Comparison of ENCODE assay signal across 18 cellular contexts in the genomic region with DNA sequence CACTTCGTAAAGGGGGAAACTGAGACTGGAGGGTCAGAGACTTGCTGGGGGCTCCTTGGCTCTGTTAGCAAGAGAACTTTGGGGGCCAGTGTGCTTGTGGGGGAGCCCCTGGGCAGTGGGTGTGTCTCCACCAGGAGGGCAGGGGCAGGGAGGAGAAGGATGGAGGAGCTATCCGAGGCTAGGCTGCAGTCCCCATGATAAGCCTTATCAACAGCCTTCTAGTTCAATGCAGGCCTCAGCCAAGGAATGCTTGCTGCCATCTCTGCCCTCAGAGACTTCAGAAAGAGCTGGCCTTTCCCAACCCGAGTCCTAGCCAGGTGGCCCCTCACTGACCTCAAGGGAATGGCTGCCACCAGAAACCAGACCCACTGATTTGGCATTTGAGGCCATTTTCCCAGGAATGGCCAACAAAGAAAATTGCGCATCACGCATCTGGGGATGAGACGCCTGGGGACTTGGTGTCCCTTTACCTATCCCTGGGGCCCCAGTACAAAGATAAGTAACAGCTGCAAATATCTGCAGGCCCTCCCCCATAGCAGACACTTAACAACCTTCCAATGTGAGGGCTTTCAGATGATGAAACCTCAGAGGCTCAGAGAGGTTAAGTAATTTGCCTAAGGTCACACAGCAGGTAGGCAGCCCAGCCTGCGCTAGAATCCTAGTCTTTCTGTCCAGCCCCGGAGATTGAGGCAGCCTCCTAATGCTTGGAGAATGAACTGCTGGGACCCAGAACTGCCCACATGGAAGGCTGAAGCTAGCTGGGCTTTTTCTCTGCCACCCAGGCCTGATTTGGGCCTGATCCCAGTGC. TPM values are rescaled to one million over a fixed set of nuclear protein-coding genes. Genes with fewer than 3 reads are reported as not detected.
DNase-seq lines count a peak whose midpoint lies in the region; ATAC-seq, FAIRE-seq and TF ChIP-seq lines count a peak whose summit lies in the region.
"Had no signal": no experiment of that assay in that cellular context is flagged by ENCODE, and none has a peak within 500 bp of the region (broad histone marks: within the 10 kb centered on the region; RNA-seq: fewer than 3 reads in every experiment).

No MANE protein-coding gene starts in this region.

- H3K4me3 ChIP-seq in SK-N-SH (ENCODE audit: low read depth in 2 of 2, low read length in 1 of 2) (no peak overlapping the region), endothelial cell of umbilical vein (replicated peaks in 1 of 3; ENCODE audit: insufficient read depth in 1 of 3, low read depth in 1 of 3, low read length in 3 of 3) (peak overlapping the region in 1 of 3 experiments; percentile 1), lower lobe of right lung (peak overlapping the region; percentile 31), upper lobe of right lung (peak overlapping the region; percentile 16)
- H3K4me3 ChIP-seq: BLaER1, breast epithelium, ovary, SJSA1 had no signal

- no peak for TF ChIP-seq POLR2A in endothelial cell of umbilical vein (IDR thresholded peaks at IDR 0.05; ENCODE audit: low read depth, low read length)

- ATAC-seq in SK-N-SH treated with all-trans-retinoic acid at 6 μM for 48 hours (no peak), lower lobe of right lung (no peak), upper lobe of right lung (no peak), HG03378 (IDR thresholded peaks at IDR 0.05; ENCODE audit: unreplicated experiment) (no peak)

- no peak for TF ChIP-seq EP300 in SK-N-SH (IDR thresholded peaks at IDR 0.05; ENCODE audit: borderline replicate concordance in 1 of 2, low read depth in 1 of 2, low read length in 1 of 2)

- POLR2A ChIA-PET in SK-N-SH (lab: Yijun Ruan, JAX) (no interaction called here), endothelial cell of umbilical vein (lab: Charles Lee) (interaction anchor here (2.0 kb wide), 1 partner anchor 16 kb away, joined by 7 read pairs; no protein-coding TSS in a partner anchor)

- TF ChIP-seq CTCF in SK-N-SH (IDR thresholded peaks at IDR 0.05), result no peak
- TF ChIP-seq CTCF in endothelial cell of umbilical vein (IDR thresholded peaks at IDR 0.05; ENCODE audit: extremely low read depth in 1 of 2, insufficient read depth in 1 of 2, low read depth in 1 of 2, low read length in 2 of 2), result no peak
- no peak for TF ChIP-seq CTCF in lower lobe of right lung (IDR thresholded peaks at IDR 0.05)
- no peak for TF ChIP-seq CTCF in upper lobe of right lung (IDR thresholded peaks at IDR 0.05)

- H3K36me3 ChIP-seq in SK-N-SH (replicated peaks in 1 of 2; ENCODE audit: control insufficient read depth in 1 of 2, insufficient read depth in 2 of 2, low read length in 1 of 2), result peaks cover 37 to 42% of the 10 kb centered on the region in 2 experiments
- peaks cover 27 to 45% of the 10 kb centered on the region in 2 experiments for H3K36me3 ChIP-seq in endothelial cell of umbilical vein (ENCODE audit: control insufficient read depth in 2 of 2, extremely low read depth in 1 of 2, insufficient read depth in 2 of 2, low read length in 2 of 2)
- peaks cover 56% of the 10 kb centered on the region for H3K36me3 ChIP-seq in lower lobe of right lung
- H3K36me3 ChIP-seq in upper lobe of right lung, result peaks cover 54% of the 10 kb centered on the region
- H3K36me3 ChIP-seq: BLaER1, breast epithelium, ovary had no signal

- H3K9me1 ChIP-seq in endothelial cell of umbilical vein (replicated peaks; ENCODE audit: control insufficient read depth, extremely low read depth, insufficient read depth, low read length), result no peaks in the 10 kb centered on the region

- BruUV-seq in endothelial cell of umbilical vein (replicated peaks; lab: Mats Ljungman, UMichigan), result no TSS peak

- H3K27ac ChIP-seq in SK-N-SH (ENCODE audit: low read depth in 2 of 2, low read length in 1 of 2) (peak overlapping the region; percentile 30 to 40; a peak in 3 of 4 replicates), endothelial cell of umbilical vein (ENCODE audit: insufficient read depth, low read depth, low read length) (peak overlapping the region; percentile 96), lower lobe of right lung (peak overlapping the region; percentile 80), upper lobe of right lung (peak overlapping the region; percentile 78)
- H3K27ac ChIP-seq: 22Rv1, BLaER1, breast epithelium, ovary, SJSA1 had no signal

- CTCF ChIA-PET in SK-N-SH (lab: Yijun Ruan, JAX) (interaction anchor here (0.9 to 4.2 kb wide), 8 partner anchors 8 to 596 kb away, joined by 3 to 20 read pairs (median 4); no protein-coding TSS in a partner anchor), endothelial cell of umbilical vein (lab: Charles Lee) (interaction anchor here (1.4 to 4.5 kb wide), 8 partner anchors 8 to 596 kb away, joined by 4 to 24 read pairs (median 14); no protein-coding TSS in a partner anchor)

- H3K4me2 ChIP-seq in SK-N-SH (peak overlapping the region; percentile 17; the same call in 1 of the 2 replicates), endothelial cell of umbilical vein (ENCODE audit: insufficient read depth, low read length) (peak overlapping the region; percentile 32)
- H3K4me2 ChIP-seq: BLaER1 had no signal

- H3K9ac ChIP-seq in SK-N-SH, result no peak overlapping the region
- H3K9ac ChIP-seq in endothelial cell of umbilical vein (replicated peaks; ENCODE audit: extremely low read depth, insufficient read depth, low read length), result peak overlapping the region; percentile 70
- H3K9ac ChIP-seq: BLaER1 had no signal

- H3K9me2 ChIP-seq in SK-N-SH, result no peaks in the 10 kb centered on the region

- peaks cover 56% of the 10 kb centered on the region for H3F3A ChIP-seq in SK-N-SH (replicated peaks; ENCODE audit: insufficient read depth)

- intact Hi-C loops in endothelial cell of umbilical vein (cut with micrococcal nuclease) (loop anchor here (1.0 to 2.0 kb wide), 2 partner anchors 8 to 75 kb away; no protein-coding TSS in a partner anchor), lower lobe of right lung (cut with DNase I) (loop anchor here (10.0 kb wide), 1 partner anchor 85 kb away; no protein-coding TSS in a partner anchor), upper lobe of right lung (cut with DNase I) (loop anchor here (5.0 kb wide), 1 partner anchor 83 kb away; no protein-coding TSS in a partner anchor)

- dilution Hi-C loops in endothelial cell of umbilical vein (cut with MboI; ENCODE audit: extremely low pct_ligation_motif_present, low sequenced_read_pairs), result no loop called here

- H3K4me1 ChIP-seq in SK-N-SH (ENCODE audit: control insufficient read depth in 1 of 2, insufficient read depth in 2 of 2, low read depth in 1 of 2, low read length in 1 of 2) (peaks cover 30 to 37% of the 10 kb centered on the region in 2 experiments; a peak in 2 of 4 replicates), endothelial cell of umbilical vein (ENCODE audit: control insufficient read depth, extremely low read depth, insufficient read depth, low read length) (peaks cover 81% of the 10 kb centered on the region), lower lobe of right lung (peaks cover 87% of the 10 kb centered on the region), upper lobe of right lung (peaks cover 61% of the 10 kb centered on the region)

- H3K9me3 ChIP-seq in SK-N-SH (no peaks in the 10 kb centered on the region), endothelial cell of umbilical vein (replicated peaks; ENCODE audit: control insufficient read depth, insufficient read depth, low read length) (no peaks in the 10 kb centered on the region), lower lobe of right lung (no peaks in the 10 kb centered on the region), upper lobe of right lung (no peaks in the 10 kb centered on the region)
- H3K9me3 ChIP-seq: BLaER1, breast epithelium, ovary, SJSA1 had no signal

- H3K27me3 ChIP-seq in SK-N-SH (ENCODE audit: insufficient read depth) (no peaks in the 10 kb centered on the region), endothelial cell of umbilical vein (ENCODE audit: control insufficient read depth in 2 of 2, insufficient read depth in 2 of 2, low read length in 2 of 2) (no peaks in the 10 kb centered on the region), lower lobe of right lung (ENCODE audit: low read depth) (no peaks in the 10 kb centered on the region), upper lobe of right lung (no peaks in the 10 kb centered on the region)
- H3K27me3 ChIP-seq: breast epithelium, ovary, SJSA1 had no signal

- WGBS in SK-N-SH (ENCODE audit: low lambda C conversion rate), result 90% methylated on average over 8 of the region's 8 CpGs

- TF ChIP-seq RAD21 in SK-N-SH (IDR thresholded peaks at IDR 0.05; ENCODE audit: low read length), result no peak

- H2AFZ ChIP-seq in SK-N-SH (ENCODE audit: low read depth), result no peak overlapping the region
- no peak overlapping the region for H2AFZ ChIP-seq in endothelial cell of umbilical vein (ENCODE audit: low read depth, low read length)

- H3K79me2 ChIP-seq in SK-N-SH (ENCODE audit: insufficient read depth) (peaks cover 57% of the 10 kb centered on the region), endothelial cell of umbilical vein (ENCODE audit: control insufficient read depth, insufficient read depth, low read length) (peaks cover 89% of the 10 kb centered on the region)

- no peaks in the 10 kb centered on the region for H4K20me1 ChIP-seq in SK-N-SH (ENCODE audit: insufficient read depth)
- no peaks in the 10 kb centered on the region for H4K20me1 ChIP-seq in endothelial cell of umbilical vein (replicated peaks; ENCODE audit: control insufficient read depth, extremely low read depth, insufficient read depth, low read length)
- H4K20me1 ChIP-seq: BLaER1 had no signal

- DNase-seq in SK-N-SH (no peak), endothelial cell of umbilical vein (ENCODE audit: low read depth, low spot score) (peak; percentile 32), lower lobe of right lung (no peak), upper lobe of right lung (no peak), NCI-H146 (lab: John Stamatoyannopoulos, UW) (no peak), glomerular visceral epithelial cell (ENCODE audit: extremely low spot score) (no peak)
- DNase-seq: activated CD4-positive, CD25-positive, alpha-beta regulatory T cell treated with anti-CD3 and anti-CD28 coated beads, Interleukin-2, amount 50 U/mL, for 72 hours; hypothalamus; kidney glomerular epithelial cell; NCI-H1048; NCI-H526; ovary had no signal

- peak; percentile 57 for FAIRE-seq in endothelial cell of umbilical vein (lab: Jason Lieb, UNC)

TF ChIP-seq in endothelial cell of umbilical vein, 7 proteins besides CTCF, POLR2A, EP300 and RAD21 (continues in another document):
- TF ChIP-seq MYC (IDR thresholded peaks at IDR 0.05; ENCODE audit: low read depth, low read length), result no peak

RNA-seq across cellular contexts. Expression of gene TGM2, which starts 4.9 kb away (rescaled TPM):
- polyA plus RNA-seq in SK-N-SH (2012; rRNA removed) (548 and 676 TPM in 2 replicates), endothelial cell of umbilical vein (810 and 861 TPM in 2 replicates)
- polyA plus RNA-seq in SK-N-SH (2012; cell fraction: cytosol; rRNA removed), result 278 and 460 TPM in 2 replicates
- polyA plus RNA-seq in SK-N-SH (2012; cell fraction: nucleus; rRNA removed), result 675 and 717 TPM in 2 replicates
- total RNA-seq in endothelial cell of umbilical vein (708 and 868 TPM in 2 replicates), lower lobe of right lung (362 TPM), upper lobe of right lung (562 TPM)
- 710 and 739 TPM in 2 replicates for polyA plus RNA-seq in endothelial cell of umbilical vein (2011; cell fraction: cytosol; rRNA removed)
- polyA plus RNA-seq in endothelial cell of umbilical vein (2011; cell fraction: nucleus; rRNA removed), result 680 and 705 TPM in 2 replicates
- polyA plus RNA-seq in endothelial cell of umbilical vein (2012), result 931 and 1,022 TPM in 2 replicates
- polyA minus RNA-seq in endothelial cell of umbilical vein, result 986 and 1,245 TPM in 2 replicates
- 21.3 TPM for polyA minus RNA-seq in endothelial cell of umbilical vein (2011; cell fraction: cytosol; rRNA and poly(A)+ RNA removed)
- polyA minus RNA-seq in endothelial cell of umbilical vein (2011; cell fraction: nucleus; rRNA and poly(A)+ RNA removed), result 361 and 435 TPM in 2 replicates

Comparison
In these comparisons a context has a peak if more than half of its experiments do, and no peak if none do; other contexts are left out.
1. H3K27ac ChIP-seq: peak in every context shown above with its lines; median percentile 96 in endothelial cell of umbilical vein; 80 in lower lobe of right lung; 78 in upper lobe of right lung; 35 in SK-N-SH.
2. H3K4me3 ChIP-seq: peak in lower lobe of right lung (single experiment) and upper lobe of right lung (single experiment); none in SK-N-SH (0 of 2).